9 cellular contexts compared by ENCODE assay signal in the genomic region with DNA sequence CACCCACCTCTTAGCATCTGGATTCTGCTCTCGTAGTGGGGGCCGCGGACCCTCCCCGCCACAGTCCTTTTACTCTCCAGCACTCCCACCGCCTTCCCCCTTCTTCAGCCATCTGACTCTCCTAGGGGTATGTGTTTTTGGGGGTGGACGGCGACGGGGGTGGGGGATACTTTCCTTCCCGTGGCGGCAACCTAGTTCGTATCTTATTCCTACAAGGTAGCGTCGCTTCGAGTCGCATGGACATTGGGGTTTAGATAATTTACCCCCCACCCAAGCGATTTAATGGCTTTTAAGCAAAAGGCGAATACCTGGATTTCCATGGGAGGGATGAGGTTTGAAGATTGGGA. TPM values are rescaled to one million over a fixed set of nuclear protein-coding genes. Genes with fewer than 3 reads are reported as not detected.
DNase-seq lines count a peak whose midpoint lies in the region; ATAC-seq lines count a peak whose summit lies in the region.
"Had no signal": no experiment of that assay in that cellular context is flagged by ENCODE, and none has a peak within 500 bp of the region (broad histone marks: within the 10 kb centered on the region; RNA-seq: fewer than 3 reads in every experiment).

No MANE protein-coding gene starts in this region.

- H3K4me1 Mint-ChIP-seq in naive thymus-derived CD4-positive, alpha-beta T cell = peaks cover 8 to 27% (median 23%) of the 10 kb centered on the region in 7 donors
- H3K4me1 Mint-ChIP-seq in immature natural killer cell = peaks cover 16 to 21% of the 10 kb centered on the region in 2 donors

- DNase-seq in naive thymus-derived CD4-positive, alpha-beta T cell = no peak
- no peak for DNase-seq in DMS79 treated with DMSO at 0.1 percent for 48 hours (lab: John Stamatoyannopoulos, UW)
- no peak for DNase-seq in head of caudate nucleus
- no peak for DNase-seq in immature natural killer cell
- DNase-seq: activated CD4-positive, CD25-positive, alpha-beta regulatory T cell had no signal

- H3K9me3 ChIP-seq in BLaER1 (0 out of 2 replicates have a peak, but pooled peaks cover 8% of the 10 kb centered on the region), HUES48 (ENCODE audit: control insufficient read depth, insufficient read depth, low read length) (no peaks in the 10 kb centered on the region), duodenal mucosa (ENCODE audit: control insufficient read depth in 1 of 2, low read length in 2 of 2) (no peaks in the 10 kb centered on the region)
- no peaks in the 10 kb centered on the region for H3K9me3 ChIP-seq in naive thymus-derived CD4-positive, alpha-beta T cell (ENCODE audit: control insufficient read depth in 2 of 3, low read length in 3 of 3)

- peak overlapping the region in 6 of 9 donors; percentile 19 to 60 (median 47) for H3K27ac Mint-ChIP-seq in naive thymus-derived CD4-positive, alpha-beta T cell
- no peak overlapping the region for H3K27ac Mint-ChIP-seq in immature natural killer cell

- no peaks in the 10 kb centered on the region for H3K9me3 Mint-ChIP-seq in naive thymus-derived CD4-positive, alpha-beta T cell
- H3K9me3 Mint-ChIP-seq in immature natural killer cell = no peaks in the 10 kb centered on the region

- H3K4me1 ChIP-seq in BLaER1 = peaks cover 47% of the 10 kb centered on the region
- peaks cover 5% of the 10 kb centered on the region for H3K4me1 ChIP-seq in HUES48 (ENCODE audit: control insufficient read depth, insufficient read depth, low read length)
- peaks cover 0 to 5% of the 10 kb centered on the region in 2 donors for H3K4me1 ChIP-seq in duodenal mucosa (ENCODE audit: control insufficient read depth in 1 of 2, insufficient read depth in 2 of 2, low read length in 2 of 2)
- no peaks in the 10 kb centered on the region for H3K4me1 ChIP-seq in naive thymus-derived CD4-positive, alpha-beta T cell (ENCODE audit: control insufficient read depth in 2 of 2, insufficient read depth in 2 of 2, low read length in 2 of 2)

- CTCF ChIA-PET in naive thymus-derived CD4-positive, alpha-beta T cell (lab: Charles Lee) = no interaction called here

- H4K20me1 ChIP-seq in BLaER1 = peaks cover 20% of the 10 kb centered on the region

- H3K4me3 ChIP-seq in BLaER1 (no peak overlapping the region; the same call in 1 of the 2 replicates), HUES48 (ENCODE audit: low read depth, low read length) (peak overlapping the region; percentile 63), duodenal mucosa (ENCODE audit: low read depth in 1 of 2, low read length in 2 of 2) (peak overlapping the region; percentile 65 to 71)
- peak overlapping the region; percentile 44 for H3K4me3 ChIP-seq in naive thymus-derived CD4-positive, alpha-beta T cell (ENCODE audit: low read length)

- no peak for ATAC-seq in naive thymus-derived CD4-positive, alpha-beta T cell
- ATAC-seq in GM18519 (IDR thresholded peaks at IDR 0.05; ENCODE audit: low FRiP score, unreplicated experiment) = no peak

- H3K27ac ChIP-seq in BLaER1 (peak overlapping the region; percentile 73), HUES48 (ENCODE audit: low read depth, low read length) (no peak overlapping the region), duodenal mucosa (ENCODE audit: low read depth, low read length) (no peak overlapping the region)
- no peak overlapping the region for H3K27ac ChIP-seq in naive thymus-derived CD4-positive, alpha-beta T cell (ENCODE audit: low read depth, low read length)

- peak overlapping the region in 1 of 10 donors; percentile 85 for H3K4me3 Mint-ChIP-seq in naive thymus-derived CD4-positive, alpha-beta T cell
- H3K4me3 Mint-ChIP-seq in immature natural killer cell = no peak overlapping the region

- H3K36me3 ChIP-seq in BLaER1 (no peaks in the 10 kb centered on the region), HUES48 (ENCODE audit: control insufficient read depth, insufficient read depth, low read length) (no peaks in the 10 kb centered on the region), duodenal mucosa (ENCODE audit: control insufficient read depth in 1 of 2, insufficient read depth in 2 of 2, low read length in 2 of 2) (no peaks in the 10 kb centered on the region)
- H3K36me3 ChIP-seq in naive thymus-derived CD4-positive, alpha-beta T cell (ENCODE audit: control insufficient read depth in 2 of 3, insufficient read depth in 3 of 3, low read length in 3 of 3) = no peaks in the 10 kb centered on the region

- intact Hi-C loops in naive thymus-derived CD4-positive, alpha-beta T cell (cut with micrococcal nuclease) = loop anchor here (5.0 kb wide), 2 partner anchors 131 to 204 kb away; partner anchors contain the start of genes ELF4 (in 1 of the 2) and SASH3 (in 1 of the 2)
- intact Hi-C loops in head of caudate nucleus (cut with DNase I) = loop anchor here (5.0 kb wide), 1 partner anchor 49 kb away; no protein-coding TSS in a partner anchor

- H3K9ac ChIP-seq in BLaER1 (peak overlapping the region; percentile 80), HUES48 (ENCODE audit: low read depth, low read length) (no peak overlapping the region), duodenal mucosa (ENCODE audit: low read depth in 1 of 2, low read length in 2 of 2) (peak overlapping the region; percentile 33 to 54)

- POLR2A ChIA-PET in naive thymus-derived CD4-positive, alpha-beta T cell (lab: Charles Lee) = interaction anchor here (0.6 to 1.1 kb wide), 3 partner anchors 20 to 134 kb away, joined by 3 to 4 read pairs (median 3); no protein-coding TSS in a partner anchor

- H3K4me2 ChIP-seq in BLaER1 = peak overlapping the region; percentile 89

- H3K27me3 Mint-ChIP-seq in naive thymus-derived CD4-positive, alpha-beta T cell = peaks cover 0 to 26% (median 0%) of the 10 kb centered on the region in 5 donors
- peaks cover 0 to 4% (median 3%) of the 10 kb centered on the region in 3 donors for H3K27me3 Mint-ChIP-seq in immature natural killer cell (ENCODE audit: low read depth in 3 of 3)

- H3K27me3 ChIP-seq in BLaER1 (peaks cover 37% of the 10 kb centered on the region), HUES48 (ENCODE audit: control insufficient read depth, insufficient read depth, low read length) (peaks cover 76% of the 10 kb centered on the region), duodenal mucosa (ENCODE audit: control insufficient read depth in 1 of 2, insufficient read depth in 2 of 2, low read length in 2 of 2) (no peaks in the 10 kb centered on the region)
- no peaks in the 10 kb centered on the region for H3K27me3 ChIP-seq in naive thymus-derived CD4-positive, alpha-beta T cell (ENCODE audit: control insufficient read depth in 2 of 2, insufficient read depth in 2 of 2, low read length in 2 of 2)

- H3K36me3 Mint-ChIP-seq in naive thymus-derived CD4-positive, alpha-beta T cell = no peaks in the 10 kb centered on the region
- no peaks in the 10 kb centered on the region for H3K36me3 Mint-ChIP-seq in immature natural killer cell

RNA-seq across cellular contexts. Expression of gene BCORL1, which starts 1.3 kb away (rescaled TPM):
- total RNA-seq in naive thymus-derived CD4-positive, alpha-beta T cell = 1 to 10 TPM; 5.8 to 8.9 (median 8.2) TPM
- polyA plus RNA-seq in naive thymus-derived CD4-positive, alpha-beta T cell = 1 to 10 TPM in 1 of 2 donors, under 1 TPM in 1; 0.64 to 2.5 TPM
- 1 to 10 TPM in 1 of 3 donors, under 1 TPM in 1, not detected in 1; 0.59 to 2.8 TPM for polyA plus RNA-seq in immature natural killer cell

Comparison
In these comparisons a context has a peak if more than half of its experiments do, and no peak if none do; other contexts are left out.
1. H3K27ac Mint-ChIP-seq: peak in naive thymus-derived CD4-positive, alpha-beta T cell (6 of 9); none in immature natural killer cell (0 of 6).